36 cellular contexts compared by ENCODE assay signal in the genomic region with DNA sequence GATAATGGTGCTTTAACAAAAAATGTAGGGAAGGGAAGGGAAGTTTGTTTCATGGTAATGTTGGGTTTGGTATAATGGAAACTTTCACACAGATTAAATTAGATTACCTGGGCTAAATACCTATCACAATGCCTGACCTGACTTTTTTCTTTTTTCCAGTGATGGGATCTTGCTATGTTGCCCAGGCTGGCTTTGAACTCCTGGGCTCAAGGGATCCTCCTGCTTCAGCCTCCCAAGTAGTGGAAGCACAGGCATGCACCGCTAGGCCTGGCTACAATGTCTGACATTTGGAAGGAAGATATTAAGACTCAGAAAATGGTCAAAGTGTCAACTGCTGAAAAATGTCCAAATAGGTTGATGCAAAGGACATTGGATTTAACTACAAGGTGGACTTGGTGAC.
DNase-seq lines count a peak whose midpoint lies in the region; ATAC-seq, FAIRE-seq and TF ChIP-seq lines count a peak whose summit lies in the region.
"Had no signal": no experiment of that assay in that cellular context is flagged by ENCODE, and none has a peak within 500 bp of the region (broad histone marks: within the 10 kb centered on the region; RNA-seq: fewer than 3 reads in every experiment).

No MANE protein-coding gene starts in this region.

- POLR2A ChIA-PET in HEK293 (lab: Yijun Ruan, JAX) = no interaction called here
- POLR2A ChIA-PET in WTC11 (lab: Charles Lee) = no interaction called here
- POLR2A ChIA-PET in K562 (lab: Yijun Ruan, JAX) = no interaction called here
- POLR2A ChIA-PET in activated CD4-positive, alpha-beta memory T cell treated with anti-CD3 and anti-CD28 coated beads, Interleukin-2, amount 10 ng/mL, durations not matched to agents 7 days and 5 days (lab: Charles Lee) = no interaction called here

- intact Hi-C loops in K562 (cut with micrococcal nuclease) = no loop called here
- intact Hi-C loops in stomach (cut with DNase I; ENCODE audit: low total_unique reads) = no loop called here

- TF ChIP-seq POLR2A in K562 (conservative IDR thresholded peaks at IDR 0.05) = no peak
- no peak for TF ChIP-seq POLR2A in GM18505 (IDR thresholded peaks at IDR 0.05; ENCODE audit: borderline replicate concordance, extremely low read depth, insufficient read depth, insufficient read length)
- TF ChIP-seq POLR2A in stomach (IDR thresholded peaks at IDR 0.05) = no peak

- H3K4me3 ChIP-seq in HEK293 (ENCODE audit: low read depth, low read length) (no peak overlapping the region), K562 (no peak overlapping the region), stomach (no peak overlapping the region), brain microvascular endothelial cell (ENCODE audit: low read depth, low read length) (no peak overlapping the region)
- H3K4me3 ChIP-seq: A549; BLaER1; BLaER1 treated with 17β-estradiol and CSF1 and Interleukin-3, amounts not matched to agents 10 nM and 100 nM had no signal

- TF ChIP-seq RAD21 in K562 (CRISPR knock-in tag; conservative IDR thresholded peaks at IDR 0.05 in 1 of 2, IDR thresholded peaks at IDR 0.05 in 1 of 2) = no peak

- BruUV-seq in K562 (replicated peaks; lab: Mats Ljungman, UMichigan) = no TSS peak

- H3K27ac Mint-ChIP-seq in WTC11 = peak overlapping the region; percentile 14; the same call in 1 of the 2 replicates
- no peak overlapping the region for H3K27ac Mint-ChIP-seq in activated CD4-positive, alpha-beta memory T cell treated with anti-CD3 and anti-CD28 coated beads, Interleukin-2, amount 10 ng/mL, durations not matched to agents 7 days and 5 days
- H3K27ac Mint-ChIP-seq: B cell; CD14-positive monocyte; CD4-positive, alpha-beta memory T cell; CD4-positive, alpha-beta T cell; CD4-positive, CD25-positive, alpha-beta regulatory T cell; CD8-positive, alpha-beta memory T cell; CD8-positive, alpha-beta T cell had no signal

- peaks cover 70% of the 10 kb centered on the region for H3K4me1 Mint-ChIP-seq in WTC11
- no peaks in the 10 kb centered on the region for H3K4me1 Mint-ChIP-seq in activated CD4-positive, alpha-beta memory T cell treated with anti-CD3 and anti-CD28 coated beads, Interleukin-2, amount 10 ng/mL, durations not matched to agents 7 days and 5 days
- H3K4me1 Mint-ChIP-seq: B cell; CD14-positive monocyte; CD4-positive, alpha-beta memory T cell; CD4-positive, CD25-positive, alpha-beta regulatory T cell; CD8-positive, alpha-beta memory T cell had no signal

- no peaks in the 10 kb centered on the region for H3K79me2 ChIP-seq in K562 (ENCODE audit: control insufficient read depth, insufficient read depth, low read length)

- H2AFZ ChIP-seq in K562 (ENCODE audit: low read depth, low read length) = no peak overlapping the region

- no peaks in the 10 kb centered on the region for H4K20me1 ChIP-seq in K562 (replicated peaks; ENCODE audit: control insufficient read depth, insufficient read depth, low read length)
- H4K20me1 ChIP-seq: BLaER1; BLaER1 treated with 17β-estradiol and CSF1 and Interleukin-3, amounts not matched to agents 10 nM and 100 nM had no signal

- H3K27me3 Mint-ChIP-seq in WTC11 (ENCODE audit: low read depth) = no peaks in the 10 kb centered on the region
- H3K27me3 Mint-ChIP-seq in activated CD4-positive, alpha-beta memory T cell treated with anti-CD3 and anti-CD28 coated beads, Interleukin-2, amount 10 ng/mL, durations not matched to agents 7 days and 5 days = no peaks in the 10 kb centered on the region
- H3K27me3 Mint-ChIP-seq: B cell; CD4-positive, alpha-beta T cell; CD4-positive, CD25-positive, alpha-beta regulatory T cell had no signal

- DNase-seq in WTC11 (ENCODE audit: low spot score) (no peak), K562 (ENCODE audit: extremely low read depth in 1 of 4, low spot score in 3 of 4) (no peak), cerebellar cortex (ENCODE audit: low spot score) (peak; percentile 3), stomach (no peak), brain microvascular endothelial cell (no peak)
- no peak for DNase-seq in activated CD4-positive, alpha-beta memory T cell treated with anti-CD3 and anti-CD28 coated beads, Interleukin-2, amount 10 ng/mL, durations not matched to agents 7 days and 5 days
- DNase-seq: 8988T; ACHN; AML-193; BE2C; C1 segment of cervical spinal cord; Caco-2; Calu3; CD4-positive, alpha-beta memory T cell; CD4-positive, alpha-beta T cell; CD4-positive, CD25-positive, alpha-beta regulatory T cell; CD8-positive, alpha-beta memory T cell; CD8-positive, alpha-beta T cell; COR-L47; DMS 273 treated with DMSO at 0.1 percent for 48 hours; DMS153; DMS53; DMS79 treated with DMSO at 0.1 percent for 48 hours; DND-41; EL had no signal

- no peak overlapping the region for H3K4me3 Mint-ChIP-seq in WTC11
- no peak overlapping the region for H3K4me3 Mint-ChIP-seq in activated CD4-positive, alpha-beta memory T cell treated with anti-CD3 and anti-CD28 coated beads, Interleukin-2, amount 10 ng/mL, durations not matched to agents 7 days and 5 days
- H3K4me3 Mint-ChIP-seq: B cell; CD14-positive monocyte; CD4-positive, alpha-beta memory T cell; CD4-positive, alpha-beta T cell; CD4-positive, CD25-positive, alpha-beta regulatory T cell; CD8-positive, alpha-beta memory T cell; CD8-positive, alpha-beta T cell had no signal

- H3K36me3 ChIP-seq in HEK293 (ENCODE audit: control insufficient read depth in 2 of 2, insufficient read depth in 1 of 2, low read length in 2 of 2) = no peaks in the 10 kb centered on the region
- no peaks in the 10 kb centered on the region for H3K36me3 ChIP-seq in K562 (ENCODE audit: control insufficient read depth, insufficient read depth, low read length)
- no peaks in the 10 kb centered on the region for H3K36me3 ChIP-seq in stomach
- H3K36me3 ChIP-seq in brain microvascular endothelial cell (replicated peaks) = no peaks in the 10 kb centered on the region
- H3K36me3 ChIP-seq: BE2C; BLaER1; BLaER1 treated with 17β-estradiol and CSF1 and Interleukin-3, amounts not matched to agents 10 nM and 100 nM had no signal

- peaks cover 27% of the 10 kb centered on the region for H3K9me3 Mint-ChIP-seq in WTC11
- H3K9me3 Mint-ChIP-seq in activated CD4-positive, alpha-beta memory T cell treated with anti-CD3 and anti-CD28 coated beads, Interleukin-2, amount 10 ng/mL, durations not matched to agents 7 days and 5 days = no peaks in the 10 kb centered on the region
- H3K9me3 Mint-ChIP-seq: CD4-positive, alpha-beta T cell; CD8-positive, alpha-beta T cell had no signal

- no peak for TF ChIP-seq CTCF in HEK293 (tag by site-specific recombination; IDR thresholded peaks at IDR 0.05)
- TF ChIP-seq CTCF in WTC11 (IDR thresholded peaks at IDR 0.05) = no peak
- no peak for TF ChIP-seq CTCF in K562 (IDR thresholded peaks at IDR 0.05 in 2 of 3, conservative IDR thresholded peaks at IDR 0.05 in 1 of 3; ENCODE audit: insufficient read depth in 2 of 3, low read depth in 1 of 3, low read length in 3 of 3)
- TF ChIP-seq CTCF in stomach (IDR thresholded peaks at IDR 0.05) = no peak
- TF ChIP-seq CTCF in brain microvascular endothelial cell (IDR thresholded peaks at IDR 0.05; ENCODE audit: low read depth, low read length, missing control alignments) = no peak

- no peaks in the 10 kb centered on the region for H3K9me3 ChIP-seq in HEK293 (ENCODE audit: control insufficient read depth, insufficient read depth, low read depth, low read length)
- no peaks in the 10 kb centered on the region for H3K9me3 ChIP-seq in K562 (replicated peaks; ENCODE audit: control insufficient read depth, insufficient read depth, low read depth, low read length)
- H3K9me3 ChIP-seq in stomach = no peaks in the 10 kb centered on the region
- H3K9me3 ChIP-seq: A549; BE2C; BLaER1; BLaER1 treated with 17β-estradiol and CSF1 and Interleukin-3, amounts not matched to agents 10 nM and 100 nM; Caco-2 had no signal

- in situ Hi-C loops in K562 (cut with MboI) (no loop called here), brain microvascular endothelial cell (cut with HindIII; ENCODE audit: low pct_ligation_motif_present, low sequenced_read_pairs) (no loop called here)

- no peak overlapping the region for H3K4me2 ChIP-seq in K562 (ENCODE audit: insufficient read depth, low read length)
- H3K4me2 ChIP-seq: A549; BLaER1; BLaER1 treated with 17β-estradiol and CSF1 and Interleukin-3, amounts not matched to agents 10 nM and 100 nM had no signal

- H3K9ac ChIP-seq in K562 (ENCODE audit: insufficient read depth in 1 of 2, low read depth in 2 of 2, low read length in 2 of 2) = no peak overlapping the region
- H3K9ac ChIP-seq: BLaER1; BLaER1 treated with 17β-estradiol and CSF1 and Interleukin-3, amounts not matched to agents 10 nM and 100 nM had no signal

- H3K36me3 Mint-ChIP-seq in WTC11 = peaks cover 10% of the 10 kb centered on the region
- no peaks in the 10 kb centered on the region for H3K36me3 Mint-ChIP-seq in activated CD4-positive, alpha-beta memory T cell treated with anti-CD3 and anti-CD28 coated beads, Interleukin-2, amount 10 ng/mL, durations not matched to agents 7 days and 5 days (ENCODE audit: low read depth)
- H3K36me3 Mint-ChIP-seq: CD14-positive monocyte; CD4-positive, alpha-beta memory T cell; CD4-positive, CD25-positive, alpha-beta regulatory T cell; CD8-positive, alpha-beta memory T cell; CD8-positive, alpha-beta T cell had no signal

- no peak overlapping the region for H3K27ac ChIP-seq in HEK293 (ENCODE audit: extremely low read depth, low read depth, low read length)
- no peak overlapping the region for H3K27ac ChIP-seq in K562 (ENCODE audit: extremely low read depth, low read depth, low read length)
- no peak overlapping the region for H3K27ac ChIP-seq in stomach
- no peak overlapping the region for H3K27ac ChIP-seq in brain microvascular endothelial cell
- H3K27ac ChIP-seq: 22Rv1; A549; BLaER1; BLaER1 treated with 17β-estradiol and CSF1 and Interleukin-3, amounts not matched to agents 10 nM and 100 nM; C4-2B had no signal

- FAIRE-seq in K562 (lab: Jason Lieb, UNC) = no peak
- FAIRE-seq: A204.1, A549, D721Med had no signal

- ATAC-seq in WTC11 (no peak), K562 (no peak), GM18505 (IDR thresholded peaks at IDR 0.05; ENCODE audit: unreplicated experiment) (no peak)
- ATAC-seq: A549; CD8-positive, alpha-beta T cell had no signal

- no peaks in the 10 kb centered on the region for H3K27me3 ChIP-seq in K562 (ENCODE audit: control insufficient read depth in 2 of 2, insufficient read depth in 2 of 2, low read length in 2 of 2)
- no peaks in the 10 kb centered on the region for H3K27me3 ChIP-seq in stomach
- H3K27me3 ChIP-seq in brain microvascular endothelial cell (replicated peaks) = no peaks in the 10 kb centered on the region
- H3K27me3 ChIP-seq: BE2C; BLaER1; BLaER1 treated with 17β-estradiol and CSF1 and Interleukin-3, amounts not matched to agents 10 nM and 100 nM had no signal

- no peaks in the 10 kb centered on the region for H3K9me1 ChIP-seq in K562 (ENCODE audit: control insufficient read depth, insufficient read depth, low read length)

- WGBS in K562 (ENCODE audit: insufficient coverage, low coverage, missing lambda C conversion rate) = 53% methylated on average over 1 of the region's 1 CpG
- WGBS in stomach, 5 donors = 88 to 100% (median 100%) methylated on average over 1 of the region's 1 CpG

- H3K4me1 ChIP-seq in HEK293 (ENCODE audit: control insufficient read depth, insufficient read depth, low read length) (peaks cover 8% of the 10 kb centered on the region), K562 (replicated peaks in 1 of 2; ENCODE audit: control insufficient read depth in 2 of 2, insufficient read depth in 2 of 2, low read length in 2 of 2) (no peaks in the 10 kb centered on the region), stomach (peaks cover 0 to 11% (median 0%) of the 10 kb centered on the region in 4 donors)
- H3K4me1 ChIP-seq: BE2C; BLaER1; BLaER1 treated with 17β-estradiol and CSF1 and Interleukin-3, amounts not matched to agents 10 nM and 100 nM; Caco-2 had no signal

- no peak for TF ChIP-seq EP300 in K562 (IDR thresholded peaks at IDR 0.05; ENCODE audit: low read length)
- TF ChIP-seq EP300 in stomach (IDR thresholded peaks at IDR 0.05) = no peak

- CTCF ChIA-PET in HEK293 (lab: Yijun Ruan, JAX) (no interaction called here), WTC11 (lab: Charles Lee) (no interaction called here), K562 (lab: Yijun Ruan, JAX; ENCODE audit: low intra/inter-chr PET ratio) (no interaction called here)
- CTCF ChIA-PET in activated CD4-positive, alpha-beta memory T cell treated with anti-CD3 and anti-CD28 coated beads, Interleukin-2, amount 10 ng/mL, durations not matched to agents 7 days and 5 days (lab: Charles Lee) = no interaction called here

Comparison
In these comparisons a context has a peak if more than half of its experiments do, and no peak if none do; other contexts are left out.
1. Of the 44 proteins assayed by ChIP-seq in both K562 and HEK293: peak only in K562: none; only in HEK293: none; in both: ZNF121; in neither: 43.